Comparison of ENCODE assay signal across 20 cellular contexts in the genomic region with DNA sequence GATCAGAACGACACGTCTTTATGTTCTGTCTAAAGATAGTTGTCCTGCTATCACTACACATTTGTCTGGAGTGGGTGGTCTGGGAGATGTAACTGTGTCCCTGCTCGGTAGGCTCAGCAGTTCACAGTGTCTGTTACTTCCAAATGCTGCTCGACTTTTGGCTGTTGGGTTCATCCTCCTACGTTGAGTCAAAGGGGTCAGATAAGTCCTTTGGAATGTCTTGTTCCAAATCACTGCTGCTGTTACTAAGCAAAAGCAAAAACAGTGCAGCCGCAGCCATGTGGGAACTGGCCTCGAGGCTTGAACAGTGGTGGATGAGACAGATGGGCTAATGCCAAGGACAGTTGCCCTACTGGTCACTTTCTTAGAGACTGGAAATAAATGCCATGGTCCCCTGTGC.
DNase-seq lines count a peak whose midpoint lies in the region; ATAC-seq and TF ChIP-seq lines count a peak whose summit lies in the region.
"Had no signal": no experiment of that assay in that cellular context is flagged by ENCODE, and none has a peak within 500 bp of the region (broad histone marks: within the 10 kb centered on the region; RNA-seq: fewer than 3 reads in every experiment).

No MANE protein-coding gene starts in this region.

- POLR2A ChIA-PET in MCF 10A (lab: Yijun Ruan, JAX) = interaction anchor here (0.9 kb wide), 1 partner anchor 9 kb away, joined by 3 read pairs; no protein-coding TSS in a partner anchor
- POLR2A ChIA-PET in naive thymus-derived CD8-positive, alpha-beta T cell (lab: Charles Lee) = no interaction called here

- H4K8ac ChIP-seq in mesendoderm (ENCODE audit: low read depth, low read length) = no peak overlapping the region

- H2BK15ac ChIP-seq in mesendoderm (replicated peaks; ENCODE audit: low read depth) = no peak overlapping the region

- H3K27ac Mint-ChIP-seq in MCF 10A (ENCODE audit: low read depth, unreplicated experiment) = no peak overlapping the region
- peak overlapping the region in 1 of 10 donors; percentile 65 for H3K27ac Mint-ChIP-seq in naive thymus-derived CD8-positive, alpha-beta T cell
- H3K27ac Mint-ChIP-seq: CD8-positive, alpha-beta T cell had no signal

- H3K9me3 ChIP-seq in breast epithelium = no peaks in the 10 kb centered on the region
- H3K9me3 ChIP-seq in testis = no peaks in the 10 kb centered on the region
- H3K9me3 ChIP-seq: BLaER1, SJSA1 had no signal

- no peak overlapping the region for H3K18ac ChIP-seq in mesendoderm (ENCODE audit: low read length)

- H3K79me2 ChIP-seq in mesendoderm (ENCODE audit: control insufficient read depth, insufficient read depth, low read length) = no peaks in the 10 kb centered on the region

- H3K27me3 Mint-ChIP-seq in MCF 10A (ENCODE audit: insufficient read depth, unreplicated experiment) = peaks cover 34% of the 10 kb centered on the region
- H3K27me3 Mint-ChIP-seq in naive thymus-derived CD8-positive, alpha-beta T cell = peaks cover 4 to 21% (median 8%) of the 10 kb centered on the region in 5 donors

- H2BK5ac ChIP-seq in mesendoderm (ENCODE audit: low read length) = no peak overlapping the region

- H3K23ac ChIP-seq in mesendoderm (ENCODE audit: low read length) = no peak overlapping the region

- no peak overlapping the region for H3K4me2 ChIP-seq in mesendoderm (ENCODE audit: low read length)
- H3K4me2 ChIP-seq: BLaER1 had no signal

- no TSS peak for BruUV-seq in MCF 10A (replicated peaks; lab: Mats Ljungman, UMichigan)

- H3K36me3 ChIP-seq in breast epithelium (no peaks in the 10 kb centered on the region), mesendoderm (ENCODE audit: control insufficient read depth, insufficient read depth, low read length) (no peaks in the 10 kb centered on the region), testis (ENCODE audit: low read depth, missing control alignments) (no peaks in the 10 kb centered on the region)
- H3K36me3 ChIP-seq: BLaER1, SJSA1 had no signal

- H3K4me3 ChIP-seq in breast epithelium = no peak overlapping the region
- H3K4me3 ChIP-seq in mesendoderm (ENCODE audit: low read length) = no peak overlapping the region
- no peak overlapping the region for H3K4me3 ChIP-seq in testis
- H3K4me3 ChIP-seq: BLaER1, SJSA1 had no signal

- H3K56ac ChIP-seq in mesendoderm (ENCODE audit: low read length) = peak overlapping the region; percentile 9

- TF ChIP-seq CTCF in breast epithelium (IDR thresholded peaks at IDR 0.05) (no peak), MCF 10A (IDR thresholded peaks at IDR 0.05; ENCODE audit: unreplicated experiment) (no peak), testis (IDR thresholded peaks at IDR 0.05) (no peak)

- no peaks in the 10 kb centered on the region for H3K4me1 Mint-ChIP-seq in MCF 10A (ENCODE audit: insufficient read depth, unreplicated experiment)
- H3K4me1 Mint-ChIP-seq in naive thymus-derived CD8-positive, alpha-beta T cell = peaks cover 0 to 5% (median 1%) of the 10 kb centered on the region in 4 donors

- no peak overlapping the region for H3K4me3 Mint-ChIP-seq in MCF 10A (ENCODE audit: unreplicated experiment)
- no peak overlapping the region for H3K4me3 Mint-ChIP-seq in naive thymus-derived CD8-positive, alpha-beta T cell
- H3K4me3 Mint-ChIP-seq: CD8-positive, alpha-beta T cell had no signal

- CTCF ChIA-PET in MCF 10A (lab: Yijun Ruan, JAX) = interaction anchor here (0.6 to 2.0 kb wide), 4 partner anchors 9 to 1258 kb away, joined by 3 to 8 read pairs (median 4); no protein-coding TSS in a partner anchor

- H3K36me3 Mint-ChIP-seq in MCF 10A (ENCODE audit: insufficient read depth, unreplicated experiment) = no peaks in the 10 kb centered on the region
- H3K36me3 Mint-ChIP-seq in naive thymus-derived CD8-positive, alpha-beta T cell = no peaks in the 10 kb centered on the region
- H3K36me3 Mint-ChIP-seq: CD8-positive, alpha-beta T cell had no signal

- H3K4me1 ChIP-seq in breast epithelium (no peaks in the 10 kb centered on the region), mesendoderm (ENCODE audit: control insufficient read depth, low read depth, low read length) (no peaks in the 10 kb centered on the region), testis (no peaks in the 10 kb centered on the region)
- H3K4me1 ChIP-seq: SJSA1 had no signal

- in situ Hi-C loops in ACHN (cut with HindIII; ENCODE audit: low pct_ligation_motif_present, low pct_unique_long_range_greater_than_20kb, low sequenced_read_pairs) = no loop called here

- no peak overlapping the region for H3K9ac ChIP-seq in mesendoderm (ENCODE audit: low read length)
- H3K9ac ChIP-seq: BLaER1 had no signal

- H2AK5ac ChIP-seq in mesendoderm (ENCODE audit: low read length) = no peak overlapping the region

- no CpG with 5 or more reads among the region's 7 CpGs for WGBS in mesendoderm (ENCODE audit: extremely low coverage, insufficient coverage, low lambda C conversion rate)
- 30 to 53% methylated on average over 7 of the region's 7 CpGs for WGBS in testis, 2 donors

- intact Hi-C loops in breast epithelium (cut with DNase I; ENCODE audit: low total_unique reads) = no loop called here
- intact Hi-C loops in MCF 10A (cut with micrococcal nuclease) = loop anchor here (10.0 kb wide), 1 partner anchor 224 kb away; no protein-coding TSS in a partner anchor
- intact Hi-C loops in testis (cut with DNase I; ENCODE audit: low total_unique reads) = no loop called here

- ATAC-seq in naive thymus-derived CD8-positive, alpha-beta T cell = no peak
- ATAC-seq: CD8-positive, alpha-beta T cell had no signal

- H3K9me3 Mint-ChIP-seq in MCF 10A (ENCODE audit: unreplicated experiment) = no peaks in the 10 kb centered on the region
- no peaks in the 10 kb centered on the region for H3K9me3 Mint-ChIP-seq in naive thymus-derived CD8-positive, alpha-beta T cell
- H3K9me3 Mint-ChIP-seq: CD8-positive, alpha-beta T cell had no signal

- no peaks in the 10 kb centered on the region for H3K27me3 ChIP-seq in breast epithelium
- no peaks in the 10 kb centered on the region for H3K27me3 ChIP-seq in mesendoderm (ENCODE audit: insufficient read depth, low read length, poor library complexity)
- no peaks in the 10 kb centered on the region for H3K27me3 ChIP-seq in testis
- H3K27me3 ChIP-seq: BLaER1, SJSA1 had no signal

- DNase-seq in breast epithelium (ENCODE audit: low spot score in 2 of 2) = peak; percentile 51 to 73
- DNase-seq in MCF 10A (ENCODE audit: unreplicated experiment) = no peak
- DNase-seq in M059J (ENCODE audit: low read depth) = peak; percentile 23
- peak; percentile 19 for DNase-seq in mesendoderm
- peak; percentile 20 for DNase-seq in testis
- no peak for DNase-seq in naive thymus-derived CD8-positive, alpha-beta T cell
- no peak for DNase-seq in superior temporal gyrus (ENCODE audit: extremely low spot score)
- DNase-seq in ACHN = no peak
- DNase-seq: CD8-positive, alpha-beta T cell; DND-41; GF-D8; GOT3; NCI-H1417 treated with DMSO at 0.1 percent for 48 hours; NCI-H1930; NCI-H446 treated with DMSO at 0.1 percent for 48 hours; SW 1271 had no signal

- no peak overlapping the region for H3K4ac ChIP-seq in mesendoderm (ENCODE audit: low read depth, low read length)

- H3K79me1 ChIP-seq in mesendoderm (ENCODE audit: low read length) = no peaks in the 10 kb centered on the region

- H2BK120ac ChIP-seq in mesendoderm (ENCODE audit: low read depth, low read length) = no peak overlapping the region

- H4K5ac ChIP-seq in mesendoderm (ENCODE audit: low read length) = no peak overlapping the region

- no peak for TF ChIP-seq POLR2A in breast epithelium (IDR thresholded peaks at IDR 0.05)
- no peak for TF ChIP-seq POLR2A in testis (IDR thresholded peaks at IDR 0.05)

- H3K27ac ChIP-seq in breast epithelium = peak overlapping the region in 1 of 2 donors; percentile 46
- no peak overlapping the region for H3K27ac ChIP-seq in mesendoderm (ENCODE audit: low read depth, low read length)
- H3K27ac ChIP-seq in testis = no peak overlapping the region
- H3K27ac ChIP-seq: 22Rv1, BLaER1, HL-60, SJSA1 had no signal

Comparison
In these comparisons a context has a peak if more than half of its experiments do, and no peak if none do; other contexts are left out.
1. DNase-seq: peak in breast epithelium (2 of 2), M059J (single experiment), mesendoderm (single experiment) and testis (single experiment); none in MCF 10A (single experiment), naive thymus-derived CD8-positive, alpha-beta T cell (0 of 10), superior temporal gyrus (single experiment) and ACHN (single experiment).